8 cellular contexts compared by ENCODE assay signal in genomic region chr13:36818483-36819063, GRCh38. TPM values are rescaled to one million over a fixed set of nuclear protein-coding genes. Genes with fewer than 3 reads are reported as not detected.
DNase-seq lines count a peak whose midpoint lies in the region; ATAC-seq lines count a peak whose summit lies in the region.

No MANE protein-coding gene starts in this region.

- peak overlapping the region; percentile 90 for H3K4me3 Mint-ChIP-seq in activated naive CD8-positive, alpha-beta T cell treated with anti-CD3 and anti-CD28 coated beads for 36 hours
- peak overlapping the region; percentile 94 to 96 (median 95) for H3K4me3 Mint-ChIP-seq in immature natural killer cell

- H3K27ac ChIP-seq in temporal lobe (ENCODE audit: low read depth, low read length) = peak overlapping the region; percentile 33

- peak overlapping the region; percentile 95 for H3K27ac Mint-ChIP-seq in activated naive CD8-positive, alpha-beta T cell treated with anti-CD3 and anti-CD28 coated beads for 36 hours
- H3K27ac Mint-ChIP-seq in immature natural killer cell = peak overlapping the region; percentile 90 to 96 (median 93)

- ATAC-seq in HG03175 (IDR thresholded peaks at IDR 0.05; ENCODE audit: unreplicated experiment) (peak; percentile 17), HG03139 (IDR thresholded peaks at IDR 0.05; ENCODE audit: unreplicated experiment) (no peak)

- H3K27me3 Mint-ChIP-seq in activated naive CD8-positive, alpha-beta T cell treated with anti-CD3 and anti-CD28 coated beads for 36 hours = peaks cover 1% of the 10 kb centered on the region
- peaks cover 10 to 19% (median 14%) of the 10 kb centered on the region in 3 donors for H3K27me3 Mint-ChIP-seq in immature natural killer cell (ENCODE audit: low read depth in 3 of 3)

- DNase-seq in NCI-H1105 treated with DMSO at 0.1 percent for 48 hours (lab: John Stamatoyannopoulos, UW) (peak; percentile 38), NCI-H1105 (lab: John Stamatoyannopoulos, UW) (no peak), immature natural killer cell (no peak)
- no peak for DNase-seq in activated naive CD8-positive, alpha-beta T cell treated with anti-CD3 and anti-CD28 coated beads for 36 hours
- no peak for DNase-seq in activated CD8-positive, alpha-beta memory T cell treated with anti-CD3 and anti-CD28 coated beads for 24 hours

- H3K4me1 Mint-ChIP-seq in activated naive CD8-positive, alpha-beta T cell treated with anti-CD3 and anti-CD28 coated beads for 36 hours = peaks cover 45% of the 10 kb centered on the region
- H3K4me1 Mint-ChIP-seq in immature natural killer cell = peaks cover 36 to 52% of the 10 kb centered on the region in 2 donors

- peaks cover 11% of the 10 kb centered on the region for H3K36me3 Mint-ChIP-seq in activated naive CD8-positive, alpha-beta T cell treated with anti-CD3 and anti-CD28 coated beads for 36 hours
- H3K36me3 Mint-ChIP-seq in immature natural killer cell = no peaks in the 10 kb centered on the region

- H3K9me3 Mint-ChIP-seq in activated naive CD8-positive, alpha-beta T cell treated with anti-CD3 and anti-CD28 coated beads for 36 hours = no peaks in the 10 kb centered on the region
- no peaks in the 10 kb centered on the region for H3K9me3 Mint-ChIP-seq in immature natural killer cell

RNA-seq across cellular contexts. Expression of gene RFXAP, which starts 0.4 kb away (rescaled TPM):
- total RNA-seq in activated naive CD8-positive, alpha-beta T cell treated with anti-CD3 and anti-CD28 coated beads for 36 hours = 10 to 100 TPM; 12.6 to 15.6 TPM
- polyA plus RNA-seq in immature natural killer cell = 1 to 10 TPM; 2.6 to 4.8 (median 4.3) TPM
- 7.6 TPM for total RNA-seq in temporal lobe
